In genomic region chr11:106086850-106087249, GRCh38 we compare ENCODE assay signal across 1 cellular context.
TF ChIP-seq lines count a peak whose summit lies in the region.

No MANE protein-coding gene starts in this region.

TF ChIP-seq in endothelial cell of umbilical vein, 7 proteins besides CTCF, POLR2A, EP300 and RAD21:
- no peak for TF ChIP-seq FOS (IDR thresholded peaks at IDR 0.05; ENCODE audit: borderline replicate concordance, insufficient read depth, low read length)
- TF ChIP-seq MAX (IDR thresholded peaks at IDR 0.05; ENCODE audit: insufficient read depth, insufficient read length) = no peak
- no peak for TF ChIP-seq MYC (IDR thresholded peaks at IDR 0.05; ENCODE audit: low read depth, low read length)
- no peak for TF ChIP-seq GATA2 (IDR thresholded peaks at IDR 0.05; ENCODE audit: insufficient read depth, insufficient read length, low read depth, low read length)
- TF ChIP-seq JUN (IDR thresholded peaks at IDR 0.05; ENCODE audit: borderline replicate concordance, insufficient read depth, insufficient read length, low read depth) = no peak
- TF ChIP-seq POLR2AphosphoS5 (IDR thresholded peaks at IDR 0.05; ENCODE audit: insufficient read depth, low read depth, low read length) = no peak
- TF ChIP-seq EZH2 (IDR thresholded peaks at IDR 0.05; ENCODE audit: borderline replicate concordance, low read depth, low read length, severe bottlenecking) = no peak
